In the genomic region with DNA sequence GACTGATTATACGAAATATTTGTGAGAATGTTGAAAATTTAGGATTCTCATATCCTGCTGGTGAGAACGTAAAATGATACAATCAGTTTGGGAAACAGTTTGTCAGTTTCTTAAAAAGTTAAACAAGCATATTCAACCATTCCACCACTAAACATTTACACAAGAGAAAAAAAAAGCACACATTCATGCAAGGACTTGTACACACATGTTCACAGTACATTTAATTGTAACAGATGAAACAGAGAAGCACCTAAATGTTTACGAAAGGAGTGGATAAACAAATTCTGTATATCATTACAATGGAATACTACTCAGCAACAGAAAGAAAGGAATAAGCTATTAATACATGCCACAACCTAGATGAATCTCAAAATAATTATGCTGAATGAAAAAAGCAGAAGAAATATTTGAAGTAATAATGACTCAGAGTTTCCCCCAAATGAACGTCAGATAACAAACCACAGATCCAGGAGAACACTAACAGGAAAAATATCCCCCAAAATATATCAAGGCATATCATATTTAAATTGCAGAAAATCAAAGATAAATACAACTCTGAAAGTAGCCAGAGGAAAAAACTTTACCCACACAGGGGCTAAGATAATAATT, we compare ENCODE assay signal across 15 cellular contexts. TPM values are rescaled to one million over a fixed set of nuclear protein-coding genes. Genes with fewer than 3 reads are reported as not detected.
A peak's percentile ranks its signal among the peaks of the same experiment; 100 is the strongest.
DNase-seq lines count a peak whose midpoint lies in the region; ATAC-seq, FAIRE-seq and TF ChIP-seq lines count a peak whose summit lies in the region.
"Had no signal": no experiment of that assay in that cellular context is flagged by ENCODE, and none has a peak within 500 bp of the region (broad histone marks: within the 10 kb centered on the region; RNA-seq: fewer than 3 reads in every experiment).

No MANE protein-coding gene starts in this region.

- TF ChIP-seq CTCF in PC-3 (conservative IDR thresholded peaks at IDR 0.05; ENCODE audit: low read depth, low read length) (no peak), chondrocyte (IDR thresholded peaks at IDR 0.05) (no peak), osteocyte (IDR thresholded peaks at IDR 0.05) (no peak), D721Med (IDR thresholded peaks at IDR 0.05; ENCODE audit: insufficient read depth, missing control alignments) (no peak)

- BruUV-seq in PC-3 (replicated peaks; lab: Mats Ljungman, UMichigan), result no TSS peak

- H3F3A ChIP-seq in PC-3 (ENCODE audit: low read length, unreplicated experiment), result no peaks in the 10 kb centered on the region

- H3K4me1 ChIP-seq in PC-3 (ENCODE audit: insufficient read depth, low read length), result peaks cover 8% of the 10 kb centered on the region

- no peak overlapping the region for H3K9ac ChIP-seq in PC-3 (ENCODE audit: low read length)

- H3K27me3 Mint-ChIP-seq in chondrocyte (ENCODE audit: low read depth), result no peaks in the 10 kb centered on the region
- H3K27me3 Mint-ChIP-seq in osteocyte (ENCODE audit: unreplicated experiment), result no peaks in the 10 kb centered on the region
- H3K27me3 Mint-ChIP-seq in activated T-helper 2 cell treated with anti-CD3 and anti-CD28 coated beads, Interferon-gamma antibody, Interleukin-2, Interleukin-4, amounts not matched to agents 10 μg/mL and 5 μg/mL and 100 μg/mL, durations not matched to agents 14 hours and 24 hours and 36 hours (ENCODE audit: low read depth), result no peaks in the 10 kb centered on the region
- H3K27me3 Mint-ChIP-seq: CD4-positive, CD25-positive, alpha-beta regulatory T cell had no signal

- POLR2A ChIA-PET in PC-3 (lab: Charles Lee; ENCODE audit: unreplicated experiment), result no interaction called here

- H3K4me1 Mint-ChIP-seq in chondrocyte (ENCODE audit: low read depth) (peaks cover 87% of the 10 kb centered on the region), osteocyte (ENCODE audit: unreplicated experiment) (peaks cover 88% of the 10 kb centered on the region)
- peaks cover 38% of the 10 kb centered on the region for H3K4me1 Mint-ChIP-seq in activated T-helper 2 cell treated with anti-CD3 and anti-CD28 coated beads, Interferon-gamma antibody, Interleukin-2, Interleukin-4, amounts not matched to agents 10 μg/mL and 5 μg/mL and 100 μg/mL, durations not matched to agents 14 hours and 24 hours and 36 hours (ENCODE audit: low read depth)

- no peaks in the 10 kb centered on the region for H3K9me2 ChIP-seq in PC-3 (replicated peaks; ENCODE audit: low read length)

- no peak overlapping the region for H3K4me2 ChIP-seq in PC-3 (ENCODE audit: low read length)

- H3K9me3 Mint-ChIP-seq in chondrocyte (ENCODE audit: low read depth) (peaks cover 1% of the 10 kb centered on the region), osteocyte (ENCODE audit: unreplicated experiment) (no peaks in the 10 kb centered on the region)
- H3K9me3 Mint-ChIP-seq in activated T-helper 2 cell treated with anti-CD3 and anti-CD28 coated beads, Interferon-gamma antibody, Interleukin-2, Interleukin-4, amounts not matched to agents 10 μg/mL and 5 μg/mL and 100 μg/mL, durations not matched to agents 14 hours and 24 hours and 36 hours, result no peaks in the 10 kb centered on the region
- H3K9me3 Mint-ChIP-seq: CD4-positive, CD25-positive, alpha-beta regulatory T cell had no signal

- peak overlapping the region; percentile 58 for H3K4me3 Mint-ChIP-seq in chondrocyte (ENCODE audit: unreplicated experiment)
- peak overlapping the region; percentile 66 for H3K4me3 Mint-ChIP-seq in osteocyte (ENCODE audit: unreplicated experiment)
- no peak overlapping the region for H3K4me3 Mint-ChIP-seq in activated T-helper 2 cell treated with anti-CD3 and anti-CD28 coated beads, Interferon-gamma antibody, Interleukin-2, Interleukin-4, amounts not matched to agents 10 μg/mL and 5 μg/mL and 100 μg/mL, durations not matched to agents 14 hours and 24 hours and 36 hours (ENCODE audit: low read depth)
- H3K4me3 Mint-ChIP-seq: CD4-positive, CD25-positive, alpha-beta regulatory T cell had no signal

- H3K27me3 ChIP-seq in PC-3 (ENCODE audit: low read length), result no peaks in the 10 kb centered on the region
- H3K27me3 ChIP-seq: body of pancreas, esophagus squamous epithelium, spleen had no signal

- CTCF ChIA-PET in PC-3 (lab: Charles Lee), result no interaction called here

- H3K4me3 ChIP-seq in PC-3 (ENCODE audit: low read length), result no peak overlapping the region
- H3K4me3 ChIP-seq: body of pancreas, esophagus squamous epithelium, spleen had no signal

- H2AFZ ChIP-seq in PC-3 (ENCODE audit: low read length), result no peak overlapping the region

- no peaks in the 10 kb centered on the region for H3K9me3 ChIP-seq in PC-3 (ENCODE audit: low read length)
- H3K9me3 ChIP-seq: body of pancreas, esophagus squamous epithelium, spleen had no signal

- H3K36me3 Mint-ChIP-seq in chondrocyte (ENCODE audit: low read depth) (peaks cover 27% of the 10 kb centered on the region), osteocyte (ENCODE audit: unreplicated experiment) (peaks cover 46% of the 10 kb centered on the region)
- peaks cover 71% of the 10 kb centered on the region for H3K36me3 Mint-ChIP-seq in activated T-helper 2 cell treated with anti-CD3 and anti-CD28 coated beads, Interferon-gamma antibody, Interleukin-2, Interleukin-4, amounts not matched to agents 10 μg/mL and 5 μg/mL and 100 μg/mL, durations not matched to agents 14 hours and 24 hours and 36 hours (ENCODE audit: low read depth)

- ATAC-seq in PC-3, result no peak
- ATAC-seq in HG03442 (IDR thresholded peaks at IDR 0.05; ENCODE audit: unreplicated experiment), result no peak
- ATAC-seq: body of pancreas had no signal

- H4K20me1 ChIP-seq in PC-3 (ENCODE audit: low read length), result no peaks in the 10 kb centered on the region

- H3K79me2 ChIP-seq in PC-3 (ENCODE audit: low read length), result peaks cover 77% of the 10 kb centered on the region

- peaks cover 5% of the 10 kb centered on the region; the same call in 1 of the 2 replicates for H3K36me3 ChIP-seq in PC-3 (ENCODE audit: low read depth, low read length)
- H3K36me3 ChIP-seq: spleen had no signal

- FAIRE-seq in D721Med (lab: Jason Lieb, UNC), result no peak

- DNase-seq in EH (ENCODE audit: low read depth) (peak; percentile 76), PC-3 (peak; percentile 19), chondrocyte (ENCODE audit: low spot score) (no peak), osteocyte (ENCODE audit: extremely low spot score, unreplicated experiment) (no peak), SK-N-DZ (ENCODE audit: low spot score) (no peak), D721Med (ENCODE audit: insufficient read length, low spot score) (no peak)
- no peak for DNase-seq in activated T-helper 2 cell treated with anti-CD3 and anti-CD28 coated beads, Interferon-gamma antibody, Interleukin-2, Interleukin-4, amounts not matched to agents 10 μg/mL and 5 μg/mL and 100 μg/mL, durations not matched to agents 14 hours and 24 hours and 36 hours (ENCODE audit: low spot score)
- DNase-seq: body of pancreas; CD4-positive, CD25-positive, alpha-beta regulatory T cell; esophagus squamous epithelium; islet precursor cell; NCI-H1930; spleen; T1000 had no signal

- no peak overlapping the region for H3K27ac ChIP-seq in PC-3 (ENCODE audit: low read length)
- H3K27ac ChIP-seq: body of pancreas, esophagus squamous epithelium, spleen had no signal

- H3K27ac Mint-ChIP-seq in chondrocyte (ENCODE audit: unreplicated experiment) (peak overlapping the region; percentile 93), osteocyte (ENCODE audit: unreplicated experiment) (peak overlapping the region; percentile 95)
- H3K27ac Mint-ChIP-seq in activated T-helper 2 cell treated with anti-CD3 and anti-CD28 coated beads, Interferon-gamma antibody, Interleukin-2, Interleukin-4, amounts not matched to agents 10 μg/mL and 5 μg/mL and 100 μg/mL, durations not matched to agents 14 hours and 24 hours and 36 hours, result no peak overlapping the region

- intact Hi-C loops in PC-3 (cut with micrococcal nuclease), result no loop called here
- intact Hi-C loops in activated T-helper 2 cell treated with anti-CD3 and anti-CD28 coated beads, Interferon-gamma antibody, Interleukin-2, Interleukin-4, amounts not matched to agents 10 μg/mL and 5 μg/mL and 100 μg/mL, durations not matched to agents 14 hours and 24 hours and 36 hours (cut with micrococcal nuclease), result no loop called here

RNA-seq across cellular contexts. Expression of a gene that starts 14.3 kb away (rescaled TPM):
- total RNA-seq in PC-3 (2014; rRNA removed) (52.1 and 53.0 TPM in 2 replicates), chondrocyte (92.5 to 124 TPM (median 104 TPM) in 3 replicates), osteocyte (151 and 160 TPM in 2 replicates)
- 34.4 and 44.2 TPM in 2 replicates for polyA plus RNA-seq in SK-N-DZ (2014; cell fraction: cytosol; rRNA removed)
- 68.9 and 79.1 TPM in 2 replicates for polyA plus RNA-seq in SK-N-DZ (2014; cell fraction: nucleus; rRNA removed)
- total RNA-seq in activated T-helper 2 cell treated with anti-CD3 and anti-CD28 coated beads, Interferon-gamma antibody, Interleukin-2, Interleukin-4, amounts not matched to agents 10 μg/mL and 5 μg/mL and 100 μg/mL, durations not matched to agents 14 hours and 24 hours and 36 hours, result 44.2 and 45.5 TPM in 2 replicates

Comparison
In these comparisons a context has a peak if more than half of its experiments do, and no peak if none do; other contexts are left out.
1. DNase-seq: peak in EH (single experiment) and PC-3 (single experiment); none in chondrocyte (single experiment), osteocyte (single experiment), SK-N-DZ (single experiment), activated T-helper 2 cell treated with anti-CD3 and anti-CD28 coated beads, Interferon-gamma antibody, Interleukin-2, Interleukin-4, amounts not matched to agents 10 μg/mL and 5 μg/mL and 100 μg/mL, durations not matched to agents 14 hours and 24 hours and 36 hours (single experiment) and D721Med (single experiment).